Comparison of ENCODE assay signal across 1 cellular context in the genomic region with DNA sequence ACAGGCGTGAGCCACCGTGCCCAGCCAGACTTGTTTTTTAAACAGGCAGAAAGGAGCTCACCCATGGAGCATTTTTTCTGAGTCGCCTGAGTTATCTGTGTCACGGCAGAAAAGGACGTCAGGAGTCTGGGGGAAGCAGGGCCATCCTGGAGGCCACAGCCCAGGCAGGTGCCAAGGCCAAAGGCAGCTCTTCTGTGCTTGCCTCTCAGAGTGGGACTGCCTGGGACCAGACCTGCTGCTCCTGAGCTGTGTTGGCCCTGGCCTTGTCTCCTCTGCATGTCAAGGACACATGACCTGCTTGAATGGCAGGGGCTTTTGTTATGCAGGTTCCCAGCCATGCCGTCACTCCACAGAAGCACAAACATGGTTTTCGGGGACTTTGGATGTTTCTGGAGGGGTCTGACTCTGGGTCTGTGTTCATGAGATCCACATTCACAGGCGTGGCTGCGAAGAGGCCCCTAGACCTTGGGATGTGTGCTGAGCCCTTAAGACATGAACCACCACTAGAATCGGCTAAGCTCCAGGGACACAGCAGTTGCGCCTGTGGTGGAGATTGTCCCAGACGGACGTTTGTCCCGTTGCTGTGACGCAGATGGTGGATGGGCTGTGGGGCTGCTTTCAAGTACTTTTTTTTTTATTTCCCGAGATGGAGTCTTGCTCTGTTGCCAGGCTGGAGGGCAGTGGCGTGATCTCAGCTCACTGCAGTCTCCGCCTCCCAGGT.
TF ChIP-seq lines count a peak whose summit lies in the region.

No MANE protein-coding gene starts in this region.

TF ChIP-seq in HepG2, 621 proteins besides CTCF, POLR2A, EP300 and RAD21 (continues in another document):
- TF ChIP-seq RARA (CRISPR knock-in tag; IDR thresholded peaks at IDR 0.05) (peak; percentile 81), ZNF136 (CRISPR knock-in tag; IDR thresholded peaks at IDR 0.05; ENCODE audit: low read depth) (no peak), ZSCAN22 (CRISPR knock-in tag; IDR thresholded peaks at IDR 0.05) (no peak), SP1 (IDR thresholded peaks at IDR 0.05) (no peak), SP1 (CRISPR knock-in tag; IDR thresholded peaks at IDR 0.05) (no peak), ZNF260 (CRISPR knock-in tag; IDR thresholded peaks at IDR 0.05; ENCODE audit: borderline replicate concordance, low read depth) (no peak), ZSCAN12 (CRISPR knock-in tag; IDR thresholded peaks at IDR 0.05) (no peak), PITX1 (CRISPR knock-in tag; IDR thresholded peaks at IDR 0.05) (peak; percentile 45; the same call in 1 of the 2 replicates), KLF11 (CRISPR knock-in tag; IDR thresholded peaks at IDR 0.05) (no peak; the same call in 1 of the 2 replicates), ZNF354B (CRISPR knock-in tag; IDR thresholded peaks at IDR 0.05) (no peak), ZNF12 (CRISPR knock-in tag; IDR thresholded peaks at IDR 0.05) (no peak), MXI1 (IDR thresholded peaks at IDR 0.05; ENCODE audit: borderline replicate concordance, low read depth, low read length) (no peak), NFYB (CRISPR knock-in tag; IDR thresholded peaks at IDR 0.05) (no peak), ZNF329 (CRISPR knock-in tag; IDR thresholded peaks at IDR 0.05; ENCODE audit: low read depth) (no peak), CREBL2 (CRISPR knock-in tag; IDR thresholded peaks at IDR 0.05; ENCODE audit: borderline replicate concordance) (no peak), ZSCAN25 (CRISPR knock-in tag; IDR thresholded peaks at IDR 0.05) (no peak), ZNF672 (CRISPR knock-in tag; IDR thresholded peaks at IDR 0.05) (no peak), SRY (CRISPR knock-in tag; IDR thresholded peaks at IDR 0.05) (no peak), SMARCE1 (IDR thresholded peaks at IDR 0.05; ENCODE audit: borderline replicate concordance) (no peak), ZNF121 (CRISPR knock-in tag; IDR thresholded peaks at IDR 0.05) (peak; percentile 94), CC2D1A (CRISPR knock-in tag; IDR thresholded peaks at IDR 0.05) (peak; percentile 79; the same call in 1 of the 2 replicates), ZEB1 (IDR thresholded peaks at IDR 0.05; ENCODE audit: insufficient replicate concordance, low read depth) (no peak), GATAD1 (CRISPR knock-in tag; IDR thresholded peaks at IDR 0.05) (0 out of 2 replicates have a peak, but pooled peaks have one; percentile 58), HOXA5 (CRISPR knock-in tag; IDR thresholded peaks at IDR 0.05) (no peak; the same call in 1 of the 2 replicates), ZNF761 (CRISPR knock-in tag; conservative IDR thresholded peaks at IDR 0.05) (no peak; the same call in 1 of the 2 replicates), TMF1 (CRISPR knock-in tag; IDR thresholded peaks at IDR 0.05; ENCODE audit: low read depth) (no peak), BRD4 (CRISPR knock-in tag; IDR thresholded peaks at IDR 0.05) (no peak), ZNF143 (CRISPR knock-in tag; IDR thresholded peaks at IDR 0.05) (0 out of 2 replicates have a peak, but pooled peaks have one; percentile 3), ZNF564 (CRISPR knock-in tag; IDR thresholded peaks at IDR 0.05) (no peak), ZNF253 (CRISPR knock-in tag; IDR thresholded peaks at IDR 0.05; ENCODE audit: borderline replicate concordance) (no peak), ZNF138 (CRISPR knock-in tag; IDR thresholded peaks at IDR 0.05; ENCODE audit: low read depth) (no peak), ZNF598 (CRISPR knock-in tag; IDR thresholded peaks at IDR 0.05; ENCODE audit: borderline replicate concordance) (peak; percentile 43; the same call in 1 of the 2 replicates), ZNF205 (CRISPR knock-in tag; IDR thresholded peaks at IDR 0.05) (peak; percentile 26; the same call in 1 of the 2 replicates), ZNF20 (CRISPR knock-in tag; IDR thresholded peaks at IDR 0.05) (no peak), KLF16 (CRISPR knock-in tag; IDR thresholded peaks at IDR 0.05) (0 out of 4 replicates have a peak, but pooled peaks of 1 of the 2 experiments have one; percentile 36), ZNF710 (CRISPR knock-in tag; IDR thresholded peaks at IDR 0.05; ENCODE audit: borderline replicate concordance) (no peak), PCBP2 (optimal IDR thresholded peaks at IDR 0.05; ENCODE audit: low read depth, low read length, poor library complexity, severe bottlenecking) (no peak), ZNF615 (CRISPR knock-in tag; IDR thresholded peaks at IDR 0.05; ENCODE audit: borderline replicate concordance) (no peak), ZNF17 (CRISPR knock-in tag; IDR thresholded peaks at IDR 0.05) (no peak), DPF2 (CRISPR knock-in tag; IDR thresholded peaks at IDR 0.05; ENCODE audit: borderline replicate concordance, low read depth) (peak; percentile 22; the same call in 1 of the 2 replicates), ZBTB7B (CRISPR knock-in tag; IDR thresholded peaks at IDR 0.05) (peak; percentile 68; the same call in 1 of the 2 replicates), HNRNPUL1 (IDR thresholded peaks at IDR 0.05; ENCODE audit: low read depth, low read length) (no peak), JDP2 (CRISPR knock-in tag; IDR thresholded peaks at IDR 0.05; ENCODE audit: borderline replicate concordance) (no peak)
- TF ChIP-seq, protein P1, sequence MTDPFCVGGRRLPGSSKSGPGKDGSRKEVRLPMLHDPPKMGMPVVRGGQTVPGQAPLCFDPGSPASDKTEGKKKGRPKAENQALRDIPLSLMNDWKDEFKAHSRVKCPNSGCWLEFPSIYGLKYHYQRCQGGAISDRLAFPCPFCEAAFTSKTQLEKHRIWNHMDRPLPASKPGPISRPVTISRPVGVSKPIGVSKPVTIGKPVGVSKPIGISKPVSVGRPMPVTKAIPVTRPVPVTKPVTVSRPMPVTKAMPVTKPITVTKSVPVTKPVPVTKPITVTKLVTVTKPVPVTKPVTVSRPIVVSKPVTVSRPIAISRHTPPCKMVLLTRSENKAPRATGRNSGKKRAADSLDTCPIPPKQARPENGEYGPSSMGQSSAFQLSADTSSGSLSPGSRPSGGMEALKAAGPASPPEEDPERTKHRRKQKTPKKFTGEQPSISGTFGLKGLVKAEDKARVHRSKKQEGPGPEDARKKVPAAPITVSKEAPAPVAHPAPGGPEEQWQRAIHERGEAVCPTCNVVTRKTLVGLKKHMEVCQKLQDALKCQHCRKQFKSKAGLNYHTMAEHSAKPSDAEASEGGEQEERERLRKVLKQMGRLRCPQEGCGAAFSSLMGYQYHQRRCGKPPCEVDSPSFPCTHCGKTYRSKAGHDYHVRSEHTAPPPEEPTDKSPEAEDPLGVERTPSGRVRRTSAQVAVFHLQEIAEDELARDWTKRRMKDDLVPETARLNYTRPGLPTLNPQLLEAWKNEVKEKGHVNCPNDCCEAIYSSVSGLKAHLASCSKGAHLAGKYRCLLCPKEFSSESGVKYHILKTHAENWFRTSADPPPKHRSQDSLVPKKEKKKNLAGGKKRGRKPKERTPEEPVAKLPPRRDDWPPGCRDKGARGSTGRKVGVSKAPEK (CRISPR knock-in tag; IDR thresholded peaks at IDR 0.05; ENCODE audit: borderline replicate concordance), result no peak
- TF ChIP-seq, protein P2, sequence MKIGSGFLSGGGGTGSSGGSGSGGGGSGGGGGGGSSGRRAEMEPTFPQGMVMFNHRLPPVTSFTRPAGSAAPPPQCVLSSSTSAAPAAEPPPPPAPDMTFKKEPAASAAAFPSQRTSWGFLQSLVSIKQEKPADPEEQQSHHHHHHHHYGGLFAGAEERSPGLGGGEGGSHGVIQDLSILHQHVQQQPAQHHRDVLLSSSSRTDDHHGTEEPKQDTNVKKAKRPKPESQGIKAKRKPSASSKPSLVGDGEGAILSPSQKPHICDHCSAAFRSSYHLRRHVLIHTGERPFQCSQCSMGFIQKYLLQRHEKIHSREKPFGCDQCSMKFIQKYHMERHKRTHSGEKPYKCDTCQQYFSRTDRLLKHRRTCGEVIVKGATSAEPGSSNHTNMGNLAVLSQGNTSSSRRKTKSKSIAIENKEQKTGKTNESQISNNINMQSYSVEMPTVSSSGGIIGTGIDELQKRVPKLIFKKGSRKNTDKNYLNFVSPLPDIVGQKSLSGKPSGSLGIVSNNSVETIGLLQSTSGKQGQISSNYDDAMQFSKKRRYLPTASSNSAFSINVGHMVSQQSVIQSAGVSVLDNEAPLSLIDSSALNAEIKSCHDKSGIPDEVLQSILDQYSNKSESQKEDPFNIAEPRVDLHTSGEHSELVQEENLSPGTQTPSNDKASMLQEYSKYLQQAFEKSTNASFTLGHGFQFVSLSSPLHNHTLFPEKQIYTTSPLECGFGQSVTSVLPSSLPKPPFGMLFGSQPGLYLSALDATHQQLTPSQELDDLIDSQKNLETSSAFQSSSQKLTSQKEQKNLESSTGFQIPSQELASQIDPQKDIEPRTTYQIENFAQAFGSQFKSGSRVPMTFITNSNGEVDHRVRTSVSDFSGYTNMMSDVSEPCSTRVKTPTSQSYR (CRISPR knock-in tag; IDR thresholded peaks at IDR 0.05; ENCODE audit: borderline replicate concordance), result 0 out of 2 replicates have a peak, but pooled peaks have one; percentile 13
- TF ChIP-seq, protein P3, sequence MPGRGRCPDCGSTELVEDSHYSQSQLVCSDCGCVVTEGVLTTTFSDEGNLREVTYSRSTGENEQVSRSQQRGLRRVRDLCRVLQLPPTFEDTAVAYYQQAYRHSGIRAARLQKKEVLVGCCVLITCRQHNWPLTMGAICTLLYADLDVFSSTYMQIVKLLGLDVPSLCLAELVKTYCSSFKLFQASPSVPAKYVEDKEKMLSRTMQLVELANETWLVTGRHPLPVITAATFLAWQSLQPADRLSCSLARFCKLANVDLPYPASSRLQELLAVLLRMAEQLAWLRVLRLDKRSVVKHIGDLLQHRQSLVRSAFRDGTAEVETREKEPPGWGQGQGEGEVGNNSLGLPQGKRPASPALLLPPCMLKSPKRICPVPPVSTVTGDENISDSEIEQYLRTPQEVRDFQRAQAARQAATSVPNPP (CRISPR knock-in tag; IDR thresholded peaks at IDR 0.05), result no peak
- TF ChIP-seq, protein P4, sequence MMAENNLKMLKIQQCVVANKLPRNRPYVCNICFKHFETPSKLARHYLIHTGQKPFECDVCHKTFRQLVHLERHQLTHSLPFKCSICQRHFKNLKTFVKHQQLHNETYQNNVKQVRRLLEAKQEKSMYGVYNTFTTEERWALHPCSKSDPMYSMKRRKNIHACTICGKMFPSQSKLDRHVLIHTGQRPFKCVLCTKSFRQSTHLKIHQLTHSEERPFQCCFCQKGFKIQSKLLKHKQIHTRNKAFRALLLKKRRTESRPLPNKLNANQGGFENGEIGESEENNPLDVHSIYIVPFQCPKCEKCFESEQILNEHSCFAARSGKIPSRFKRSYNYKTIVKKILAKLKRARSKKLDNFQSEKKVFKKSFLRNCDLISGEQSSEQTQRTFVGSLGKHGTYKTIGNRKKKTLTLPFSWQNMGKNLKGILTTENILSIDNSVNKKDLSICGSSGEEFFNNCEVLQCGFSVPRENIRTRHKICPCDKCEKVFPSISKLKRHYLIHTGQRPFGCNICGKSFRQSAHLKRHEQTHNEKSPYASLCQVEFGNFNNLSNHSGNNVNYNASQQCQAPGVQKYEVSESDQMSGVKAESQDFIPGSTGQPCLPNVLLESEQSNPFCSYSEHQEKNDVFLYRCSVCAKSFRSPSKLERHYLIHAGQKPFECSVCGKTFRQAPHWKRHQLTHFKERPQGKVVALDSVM (CRISPR knock-in tag; IDR thresholded peaks at IDR 0.05), result no peak
- TF ChIP-seq, protein P5, sequence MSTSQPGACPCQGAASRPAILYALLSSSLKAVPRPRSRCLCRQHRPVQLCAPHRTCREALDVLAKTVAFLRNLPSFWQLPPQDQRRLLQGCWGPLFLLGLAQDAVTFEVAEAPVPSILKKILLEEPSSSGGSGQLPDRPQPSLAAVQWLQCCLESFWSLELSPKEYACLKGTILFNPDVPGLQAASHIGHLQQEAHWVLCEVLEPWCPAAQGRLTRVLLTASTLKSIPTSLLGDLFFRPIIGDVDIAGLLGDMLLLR (CRISPR knock-in tag; IDR thresholded peaks at IDR 0.05), result 0 out of 2 replicates have a peak, but pooled peaks have one; percentile 19
- TF ChIP-seq, protein P6, sequence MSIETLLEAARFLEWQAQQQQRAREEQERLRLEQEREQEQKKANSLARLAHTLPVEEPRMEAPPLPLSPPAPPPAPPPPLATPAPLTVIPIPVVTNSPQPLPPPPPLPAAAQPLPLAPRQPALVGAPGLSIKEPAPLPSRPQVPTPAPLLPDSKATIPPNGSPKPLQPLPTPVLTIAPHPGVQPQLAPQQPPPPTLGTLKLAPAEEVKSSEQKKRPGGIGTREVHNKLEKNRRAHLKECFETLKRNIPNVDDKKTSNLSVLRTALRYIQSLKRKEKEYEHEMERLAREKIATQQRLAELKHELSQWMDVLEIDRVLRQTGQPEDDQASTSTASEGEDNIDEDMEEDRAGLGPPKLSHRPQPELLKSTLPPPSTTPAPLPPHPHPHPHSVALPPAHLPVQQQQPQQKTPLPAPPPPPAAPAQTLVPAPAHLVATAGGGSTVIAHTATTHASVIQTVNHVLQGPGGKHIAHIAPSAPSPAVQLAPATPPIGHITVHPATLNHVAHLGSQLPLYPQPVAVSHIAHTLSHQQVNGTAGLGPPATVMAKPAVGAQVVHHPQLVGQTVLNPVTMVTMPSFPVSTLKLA (IDR thresholded peaks at IDR 0.05), result no peak
- TF ChIP-seq, protein P7, sequence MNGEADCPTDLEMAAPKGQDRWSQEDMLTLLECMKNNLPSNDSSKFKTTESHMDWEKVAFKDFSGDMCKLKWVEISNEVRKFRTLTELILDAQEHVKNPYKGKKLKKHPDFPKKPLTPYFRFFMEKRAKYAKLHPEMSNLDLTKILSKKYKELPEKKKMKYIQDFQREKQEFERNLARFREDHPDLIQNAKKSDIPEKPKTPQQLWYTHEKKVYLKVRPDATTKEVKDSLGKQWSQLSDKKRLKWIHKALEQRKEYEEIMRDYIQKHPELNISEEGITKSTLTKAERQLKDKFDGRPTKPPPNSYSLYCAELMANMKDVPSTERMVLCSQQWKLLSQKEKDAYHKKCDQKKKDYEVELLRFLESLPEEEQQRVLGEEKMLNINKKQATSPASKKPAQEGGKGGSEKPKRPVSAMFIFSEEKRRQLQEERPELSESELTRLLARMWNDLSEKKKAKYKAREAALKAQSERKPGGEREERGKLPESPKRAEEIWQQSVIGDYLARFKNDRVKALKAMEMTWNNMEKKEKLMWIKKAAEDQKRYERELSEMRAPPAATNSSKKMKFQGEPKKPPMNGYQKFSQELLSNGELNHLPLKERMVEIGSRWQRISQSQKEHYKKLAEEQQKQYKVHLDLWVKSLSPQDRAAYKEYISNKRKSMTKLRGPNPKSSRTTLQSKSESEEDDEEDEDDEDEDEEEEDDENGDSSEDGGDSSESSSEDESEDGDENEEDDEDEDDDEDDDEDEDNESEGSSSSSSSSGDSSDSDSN (CRISPR knock-in tag; IDR thresholded peaks at IDR 0.05), result peak; percentile 87
